10 cellular contexts compared by ENCODE assay signal in genomic region chr12:113142173-113142885, GRCh38.
DNase-seq lines count a peak whose midpoint lies in the region; ATAC-seq lines count a peak whose summit lies in the region.
"Had no signal": no experiment of that assay in that cellular context is flagged by ENCODE, and none has a peak within 500 bp of the region (broad histone marks: within the 10 kb centered on the region; RNA-seq: fewer than 3 reads in every experiment).

No MANE protein-coding gene starts in this region.

- no peaks in the 10 kb centered on the region for H3K36me3 ChIP-seq in duodenal mucosa (ENCODE audit: control insufficient read depth in 1 of 2, insufficient read depth in 2 of 2, low read length in 2 of 2)
- H3K36me3 ChIP-seq: uterus had no signal

- H3K4me3 ChIP-seq in duodenal mucosa (ENCODE audit: low read depth in 1 of 2, low read length in 2 of 2) = no peak overlapping the region
- H3K4me3 ChIP-seq: uterus had no signal

- no peaks in the 10 kb centered on the region for H3K27me3 ChIP-seq in duodenal mucosa (ENCODE audit: control insufficient read depth in 1 of 2, insufficient read depth in 2 of 2, low read length in 2 of 2)
- H3K27me3 ChIP-seq: uterus had no signal

- no peak overlapping the region for H3K9ac ChIP-seq in duodenal mucosa (ENCODE audit: low read depth in 1 of 2, low read length in 2 of 2)

- peaks cover 4% of the 10 kb centered on the region in 2 donors for H3K9me3 ChIP-seq in duodenal mucosa (ENCODE audit: control insufficient read depth in 1 of 2, low read length in 2 of 2)
- H3K9me3 ChIP-seq: uterus had no signal

- DNase-seq in NOMO-1 (lab: John Stamatoyannopoulos, UW; ENCODE audit: unreplicated experiment in 2 of 2) (peak; percentile 79 to 83), pons (ENCODE audit: low spot score) (peak; percentile 96), AG08395 (ENCODE audit: low spot score) (no peak), NCI-H510A treated with DMSO at 0.1 percent for 48 hours (lab: John Stamatoyannopoulos, UW) (no peak), NCI-H1417 (lab: John Stamatoyannopoulos, UW) (no peak)
- DNase-seq: effector memory CD4-positive, alpha-beta T cell; uterus had no signal

- ATAC-seq in GM18868 (IDR thresholded peaks at IDR 0.05; ENCODE audit: unreplicated experiment) (peak; percentile 54), GM18520 (IDR thresholded peaks at IDR 0.05; ENCODE audit: unreplicated experiment) (no peak)

- peaks cover 8 to 12% of the 10 kb centered on the region in 2 donors for H3K4me1 ChIP-seq in duodenal mucosa (ENCODE audit: control insufficient read depth in 1 of 2, insufficient read depth in 2 of 2, low read length in 2 of 2)
- H3K4me1 ChIP-seq: uterus had no signal

- H3K27ac ChIP-seq in duodenal mucosa (ENCODE audit: low read depth, low read length) = peak overlapping the region; percentile 39
- H3K27ac ChIP-seq: uterus had no signal

Comparison
In these comparisons a context has a peak if more than half of its experiments do, and no peak if none do; other contexts are left out.
1. DNase-seq: peak in NOMO-1 (2 of 2) and pons (single experiment); none in AG08395 (single experiment), NCI-H510A treated with DMSO at 0.1 percent for 48 hours (single experiment) and NCI-H1417 (0 of 3).